Comparison of ENCODE assay signal across 8 cellular contexts in genomic region chr3:129593595-129594339, GRCh38. TPM values are rescaled to one million over a fixed set of nuclear protein-coding genes. Genes with fewer than 3 reads are reported as not detected.
DNase-seq lines count a peak whose midpoint lies in the region; ATAC-seq and TF ChIP-seq lines count a peak whose summit lies in the region.

No MANE protein-coding gene starts in this region.

- H3K4me3 ChIP-seq in H7 (ENCODE audit: insufficient read depth, low read depth, low read length) (no peak overlapping the region), left lung (no peak overlapping the region)

- H3K36me3 Mint-ChIP-seq in activated T-helper 2 cell treated with anti-CD3 and anti-CD28 coated beads, Interferon-gamma antibody, Interleukin-2, Interleukin-4, amounts not matched to agents 10 μg/mL and 5 μg/mL and 100 μg/mL, durations not matched to agents 14 hours and 24 hours and 36 hours (ENCODE audit: low read depth): no peaks in the 10 kb centered on the region

- ATAC-seq in left lung (peak; percentile 28), HG03097 (IDR thresholded peaks at IDR 0.05; ENCODE audit: low FRiP score, unreplicated experiment) (no peak), GM21717 (IDR thresholded peaks at IDR 0.05; ENCODE audit: unreplicated experiment) (no peak)

- no peaks in the 10 kb centered on the region for H3K9me3 ChIP-seq in left lung

- H3K27ac ChIP-seq in left lung: peak overlapping the region; percentile 83 to 91

- H3K4me1 ChIP-seq in left lung: peaks cover 74 to 93% of the 10 kb centered on the region in 2 donors

- TF ChIP-seq CTCF in left lung (IDR thresholded peaks at IDR 0.05): no peak

- intact Hi-C loops in activated T-helper 2 cell treated with anti-CD3 and anti-CD28 coated beads, Interferon-gamma antibody, Interleukin-2, Interleukin-4, amounts not matched to agents 10 μg/mL and 5 μg/mL and 100 μg/mL, durations not matched to agents 14 hours and 24 hours and 36 hours (cut with micrococcal nuclease): no loop called here
- intact Hi-C loops in left lung (cut with DNase I): loop anchor here in 1 of 2 donors (10.0 kb wide), 1 partner anchor 99 kb away; no protein-coding TSS in a partner anchor

- peaks cover 14% of the 10 kb centered on the region for H3K4me1 Mint-ChIP-seq in activated T-helper 2 cell treated with anti-CD3 and anti-CD28 coated beads, Interferon-gamma antibody, Interleukin-2, Interleukin-4, amounts not matched to agents 10 μg/mL and 5 μg/mL and 100 μg/mL, durations not matched to agents 14 hours and 24 hours and 36 hours (ENCODE audit: low read depth)

- peak overlapping the region; percentile 54 for H3K27ac Mint-ChIP-seq in activated T-helper 2 cell treated with anti-CD3 and anti-CD28 coated beads, Interferon-gamma antibody, Interleukin-2, Interleukin-4, amounts not matched to agents 10 μg/mL and 5 μg/mL and 100 μg/mL, durations not matched to agents 14 hours and 24 hours and 36 hours

- DNase-seq in H7 (peak; percentile 80), NCI-H345 (lab: John Stamatoyannopoulos, UW) (peak; percentile 90), left lung (no peak), GM19240 (ENCODE audit: insufficient read length, low spot score) (no peak)
- DNase-seq in activated T-helper 2 cell treated with anti-CD3 and anti-CD28 coated beads, Interferon-gamma antibody, Interleukin-2, Interleukin-4, amounts not matched to agents 10 μg/mL and 5 μg/mL and 100 μg/mL, durations not matched to agents 14 hours and 24 hours and 36 hours (ENCODE audit: low spot score): peak; percentile 54
- peak; percentile 22 for DNase-seq in stimulated activated CD8-positive, alpha-beta memory T cell treated with anti-CD3 and anti-CD28 coated beads, Interleukin-12 subunit alpha, Interleukin-12 subunit beta, amount 100 ng/mL, for 4 hours (ENCODE audit: low read depth)

- H3K27me3 ChIP-seq in H7 (ENCODE audit: control insufficient read depth, insufficient read depth, low read length) (no peaks in the 10 kb centered on the region), left lung (no peaks in the 10 kb centered on the region)

- H3K4me3 Mint-ChIP-seq in activated T-helper 2 cell treated with anti-CD3 and anti-CD28 coated beads, Interferon-gamma antibody, Interleukin-2, Interleukin-4, amounts not matched to agents 10 μg/mL and 5 μg/mL and 100 μg/mL, durations not matched to agents 14 hours and 24 hours and 36 hours (ENCODE audit: low read depth): peak overlapping the region; percentile 63

- H3K9me3 Mint-ChIP-seq in activated T-helper 2 cell treated with anti-CD3 and anti-CD28 coated beads, Interferon-gamma antibody, Interleukin-2, Interleukin-4, amounts not matched to agents 10 μg/mL and 5 μg/mL and 100 μg/mL, durations not matched to agents 14 hours and 24 hours and 36 hours: no peaks in the 10 kb centered on the region

- H3K27me3 Mint-ChIP-seq in activated T-helper 2 cell treated with anti-CD3 and anti-CD28 coated beads, Interferon-gamma antibody, Interleukin-2, Interleukin-4, amounts not matched to agents 10 μg/mL and 5 μg/mL and 100 μg/mL, durations not matched to agents 14 hours and 24 hours and 36 hours (ENCODE audit: low read depth): peaks cover 49% of the 10 kb centered on the region

- H3K36me3 ChIP-seq in H7 (replicated peaks; ENCODE audit: control insufficient read depth, insufficient read depth, low read length) (no peaks in the 10 kb centered on the region), left lung (peaks cover 0 to 6% of the 10 kb centered on the region in 2 donors)

RNA-seq across cellular contexts. Expression of gene PLXND1, which starts 12.7 kb away (rescaled TPM):
- total RNA-seq in H7 (2014; rRNA removed; shearing (Covaris generic)): 59.0 and 70.4 TPM in 2 replicates
- 1.3 and 2.7 TPM in 2 replicates for total RNA-seq in activated T-helper 2 cell treated with anti-CD3 and anti-CD28 coated beads, Interferon-gamma antibody, Interleukin-2, Interleukin-4, amounts not matched to agents 10 μg/mL and 5 μg/mL and 100 μg/mL, durations not matched to agents 14 hours and 24 hours and 36 hours
- total RNA-seq in left lung: 100 to 1,000 TPM; 198 to 259 TPM

RNA-seq across cellular contexts. Expression of gene H1-8, which starts 50.8 kb away (rescaled TPM):
- not detected in 2 replicates for total RNA-seq in H7 (2014; rRNA removed; shearing (Covaris generic))
- not detected in 2 replicates for total RNA-seq in activated T-helper 2 cell treated with anti-CD3 and anti-CD28 coated beads, Interferon-gamma antibody, Interleukin-2, Interleukin-4, amounts not matched to agents 10 μg/mL and 5 μg/mL and 100 μg/mL, durations not matched to agents 14 hours and 24 hours and 36 hours
- total RNA-seq in left lung: not detected

Comparison
In these comparisons a context has a peak if more than half of its experiments do, and no peak if none do; other contexts are left out.
1. DNase-seq: peak in H7 (single experiment), NCI-H345 (single experiment), activated T-helper 2 cell treated with anti-CD3 and anti-CD28 coated beads, Interferon-gamma antibody, Interleukin-2, Interleukin-4, amounts not matched to agents 10 μg/mL and 5 μg/mL and 100 μg/mL, durations not matched to agents 14 hours and 24 hours and 36 hours (single experiment) and stimulated activated CD8-positive, alpha-beta memory T cell treated with anti-CD3 and anti-CD28 coated beads, Interleukin-12 subunit alpha, Interleukin-12 subunit beta, amount 100 ng/mL, for 4 hours (single experiment); none in left lung (0 of 2) and GM19240 (single experiment).
2. RNA of gene PLXND1, which starts 12.7 kb away (total RNA-seq): 198 to 259 TPM in left lung and 59.0 to 70.4 TPM in H7; 1.3 to 2.7 TPM in activated T-helper 2 cell treated with anti-CD3 and anti-CD28 coated beads, Interferon-gamma antibody, Interleukin-2, Interleukin-4, amounts not matched to agents 10 μg/mL and 5 μg/mL and 100 μg/mL, durations not matched to agents 14 hours and 24 hours and 36 hours; every median in the first group is over 10 times any median in the second.